ENCODE assay signal across 8 cellular contexts in genomic region chr5:172932313-172933017, GRCh38. TPM values are rescaled to one million over a fixed set of nuclear protein-coding genes. Genes with fewer than 3 reads are reported as not detected.
DNase-seq lines count a peak whose midpoint lies in the region; ATAC-seq, FAIRE-seq and TF ChIP-seq lines count a peak whose summit lies in the region.

No MANE protein-coding gene starts in this region.

- FAIRE-seq in keratinocyte (lab: Jason Lieb, UNC), result peak; percentile 55

- H3K27ac ChIP-seq in WERI-Rb-1, result no peak overlapping the region
- H3K27ac ChIP-seq in brain microvascular endothelial cell, result peak overlapping the region; percentile 97
- H3K27ac ChIP-seq in keratinocyte (ENCODE audit: control insufficient read depth, insufficient read depth, low read length), result no peak overlapping the region

- no peaks in the 10 kb centered on the region for H3K27me3 ChIP-seq in Caco-2 (replicated peaks; ENCODE audit: control insufficient read depth, insufficient read depth, low read length)
- H3K27me3 ChIP-seq in WERI-Rb-1 (ENCODE audit: insufficient read depth, low read depth, severe bottlenecking), result no peaks in the 10 kb centered on the region
- no peaks in the 10 kb centered on the region for H3K27me3 ChIP-seq in brain microvascular endothelial cell (replicated peaks)
- H3K27me3 ChIP-seq in keratinocyte (ENCODE audit: control insufficient read depth, extremely low read depth, insufficient read depth, low read length), result no peaks in the 10 kb centered on the region

- TF ChIP-seq CTCF in Caco-2 (IDR thresholded peaks at IDR 0.05; ENCODE audit: insufficient read depth in 1 of 2, low read depth in 1 of 2, low read length in 1 of 2, severe bottlenecking in 1 of 2, unreplicated experiment in 1 of 2), result peak; percentile 77 to 92
- peak; percentile 76 for TF ChIP-seq CTCF in NB4 (IDR thresholded peaks at IDR 0.05; ENCODE audit: low read depth, low read length)
- peak; percentile 92 for TF ChIP-seq CTCF in WERI-Rb-1 (IDR thresholded peaks at IDR 0.05; ENCODE audit: low read depth, low read length)
- peak; percentile 98 for TF ChIP-seq CTCF in brain microvascular endothelial cell (IDR thresholded peaks at IDR 0.05; ENCODE audit: low read depth, low read length, missing control alignments)
- TF ChIP-seq CTCF in keratinocyte (optimal IDR thresholded peaks at IDR 0.05 in 1 of 3, IDR thresholded peaks at IDR 0.05 in 1 of 3, conservative IDR thresholded peaks at IDR 0.05 in 1 of 3; ENCODE audit: extremely low read depth in 1 of 3, insufficient read depth in 2 of 3, low read length in 3 of 3), result peak; percentile 83 to 99 (median 96)

- no peak for TF ChIP-seq POLR2A in NB4 (IDR thresholded peaks at IDR 0.05; ENCODE audit: extremely low read depth, insufficient read length)

- H3K9me3 ChIP-seq in Caco-2 (no peaks in the 10 kb centered on the region), WERI-Rb-1 (ENCODE audit: severe bottlenecking) (no peaks in the 10 kb centered on the region), keratinocyte (ENCODE audit: control insufficient read depth, low read depth, low read length) (no peaks in the 10 kb centered on the region)

- intact Hi-C loops in Caco-2 (cut with micrococcal nuclease; ENCODE audit: unreplicated experiment), result loop anchor here (1.0 kb wide), 1 partner anchor 219 kb away; no protein-coding TSS in a partner anchor

- no peak overlapping the region for H3K4me3 ChIP-seq in Caco-2 (ENCODE audit: low read depth, low read length)
- H3K4me3 ChIP-seq in NB4 (ENCODE audit: low read depth, low read length), result no peak overlapping the region
- H3K4me3 ChIP-seq in WERI-Rb-1 (ENCODE audit: low read depth, low read length), result no peak overlapping the region
- H3K4me3 ChIP-seq in brain microvascular endothelial cell (ENCODE audit: low read depth, low read length), result no peak overlapping the region
- H3K4me3 ChIP-seq in keratinocyte (ENCODE audit: control insufficient read depth in 2 of 3, extremely low read depth in 1 of 3, insufficient read depth in 2 of 3, low read depth in 1 of 3, low read length in 3 of 3), result no peak overlapping the region

- H3K4me1 Mint-ChIP-seq in Caco-2 (ENCODE audit: low read depth, unreplicated experiment), result no peaks in the 10 kb centered on the region

- dilution Hi-C loops in keratinocyte (cut with MboI; ENCODE audit: extremely low pct_ligation_motif_present, low sequenced_read_pairs), result no loop called here

- no peak overlapping the region for H3K9ac ChIP-seq in keratinocyte (ENCODE audit: control insufficient read depth, extremely low read depth, insufficient read depth, low read length)

- POLR2A ChIA-PET in Caco-2 (lab: Charles Lee), result no interaction called here

- ATAC-seq in GM21515 (IDR thresholded peaks at IDR 0.05; ENCODE audit: unreplicated experiment), result peak; percentile 70
- no peak for ATAC-seq in GM18858 (IDR thresholded peaks at IDR 0.05; ENCODE audit: unreplicated experiment)

- no peak overlapping the region for H2AFZ ChIP-seq in keratinocyte (ENCODE audit: control insufficient read depth, low read length)

- H3K27me3 Mint-ChIP-seq in Caco-2 (ENCODE audit: insufficient read depth, unreplicated experiment), result no peaks in the 10 kb centered on the region

- H3K36me3 ChIP-seq in Caco-2 (ENCODE audit: control insufficient read depth, insufficient read depth, low read length) (no peaks in the 10 kb centered on the region; the same call in none of the 2 replicates), WERI-Rb-1 (no peaks in the 10 kb centered on the region), brain microvascular endothelial cell (replicated peaks) (peaks cover 16% of the 10 kb centered on the region), keratinocyte (ENCODE audit: control insufficient read depth in 2 of 2, extremely low read depth in 1 of 2, insufficient read depth in 2 of 2, low read length in 2 of 2) (peaks cover 10 to 13% of the 10 kb centered on the region in 2 experiments)

- no peaks in the 10 kb centered on the region for H4K20me1 ChIP-seq in keratinocyte (ENCODE audit: control insufficient read depth, extremely low read depth, insufficient read depth, low read length)

- in situ Hi-C loops in brain microvascular endothelial cell (cut with HindIII; ENCODE audit: low pct_ligation_motif_present, low sequenced_read_pairs), result no loop called here

- no peaks in the 10 kb centered on the region for H3K79me2 ChIP-seq in keratinocyte (ENCODE audit: control insufficient read depth, insufficient read depth, low read length)

- peaks cover 2% of the 10 kb centered on the region for H3K9me1 ChIP-seq in keratinocyte (ENCODE audit: control insufficient read depth, extremely low read depth, insufficient read depth, low read length)

- no peaks in the 10 kb centered on the region for H3K4me1 ChIP-seq in Caco-2
- H3K4me1 ChIP-seq in keratinocyte (ENCODE audit: control insufficient read depth, extremely low read depth, insufficient read depth, low read length), result peaks cover 10% of the 10 kb centered on the region

- CTCF ChIA-PET in Caco-2 (lab: Charles Lee), result interaction anchor here (0.6 to 4.3 kb wide), 8 partner anchors 26 to 227 kb away, joined by 3 to 31 read pairs (median 3); no protein-coding TSS in a partner anchor

- no peak overlapping the region for H3K4me2 ChIP-seq in keratinocyte (ENCODE audit: control insufficient read depth, extremely low read depth, insufficient read depth, low read depth, low read length)

- H3K36me3 Mint-ChIP-seq in Caco-2 (ENCODE audit: insufficient read depth, unreplicated experiment), result peaks cover 49% of the 10 kb centered on the region

- H3K27ac Mint-ChIP-seq in Caco-2 (ENCODE audit: unreplicated experiment), result no peak overlapping the region

- H3K9me3 Mint-ChIP-seq in Caco-2 (ENCODE audit: unreplicated experiment), result no peaks in the 10 kb centered on the region

- no TSS peak for BruUV-seq in Caco-2 (replicated peaks; lab: Mats Ljungman, UMichigan)

- DNase-seq in Caco-2, result peak; percentile 58 to 67
- peak; percentile 67 for DNase-seq in NB4 (ENCODE audit: low read depth)
- DNase-seq in WERI-Rb-1, result peak; percentile 55
- peak; percentile 70 for DNase-seq in brain microvascular endothelial cell
- no peak for DNase-seq in keratinocyte (ENCODE audit: low read depth, low spot score)
- peak; percentile 61 to 66 for DNase-seq in stimulated activated CD4-positive, alpha-beta T cell treated with anti-CD3 and anti-CD28 coated beads, Interleukin-15, amount 100 ng/mL, for 48 hours (ENCODE audit: low read depth in 2 of 2)

- H3K4me3 Mint-ChIP-seq in Caco-2 (ENCODE audit: unreplicated experiment), result no peak overlapping the region

RNA-seq across cellular contexts. Expression of gene RPL26L1, which starts 26.8 kb away (rescaled TPM):
- total RNA-seq in Caco-2 (2022), result 42.1 and 43.8 TPM in 2 replicates
- 89.8 to 111 TPM (median 102 TPM) in 3 replicates for polyA plus RNA-seq in keratinocyte
- polyA plus RNA-seq in keratinocyte (2011; ENCODE audit: low read depth), result 79.6 TPM
- polyA plus RNA-seq in keratinocyte (2011; cell fraction: cytosol; rRNA removed), result 92.1 and 108 TPM in 2 replicates
- 40.1 and 47.0 TPM in 2 replicates for polyA plus RNA-seq in keratinocyte (2011; cell fraction: nucleus; rRNA removed)
- polyA plus RNA-seq in keratinocyte (2012; ENCODE audit: low replicate concordance), result 71.7 and 90.1 TPM in 2 replicates
- polyA minus RNA-seq in keratinocyte, result 19.7 to 55.3 TPM (median 50.3 TPM) in 3 replicates
- 13.2 TPM for polyA minus RNA-seq in keratinocyte (2011; cell fraction: cytosol; rRNA and poly(A)+ RNA removed)
- polyA minus RNA-seq in keratinocyte (2011; cell fraction: nucleus; rRNA and poly(A)+ RNA removed), result 7.3 and 8.3 TPM in 2 replicates

RNA-seq across cellular contexts. Expression of gene ATP6V0E1, which starts 51.1 kb away (rescaled TPM):
- total RNA-seq in Caco-2 (2022), result 205 and 216 TPM in 2 replicates
- 269 to 609 TPM (median 533 TPM) in 3 replicates for polyA plus RNA-seq in keratinocyte
- polyA plus RNA-seq in keratinocyte (2011; ENCODE audit: low read depth), result 132 TPM
- 497 and 993 TPM in 2 replicates for polyA plus RNA-seq in keratinocyte (2011; cell fraction: cytosol; rRNA removed)
- 200 and 224 TPM in 2 replicates for polyA plus RNA-seq in keratinocyte (2011; cell fraction: nucleus; rRNA removed)
- 295 and 529 TPM in 2 replicates for polyA plus RNA-seq in keratinocyte (2012; ENCODE audit: low replicate concordance)
- polyA minus RNA-seq in keratinocyte, result 125 to 378 TPM (median 270 TPM) in 3 replicates
- 153 TPM for polyA minus RNA-seq in keratinocyte (2011; cell fraction: cytosol; rRNA and poly(A)+ RNA removed)
- polyA minus RNA-seq in keratinocyte (2011; cell fraction: nucleus; rRNA and poly(A)+ RNA removed), result 37.5 and 58.0 TPM in 2 replicates
